ENCODE assay signal across 17 cellular contexts in genomic region chr2:173866858-173867620, GRCh38.
DNase-seq lines count a peak whose midpoint lies in the region; ATAC-seq, FAIRE-seq and TF ChIP-seq lines count a peak whose summit lies in the region.
"Had no signal": no experiment of that assay in that cellular context is flagged by ENCODE, and none has a peak within 500 bp of the region (broad histone marks: within the 10 kb centered on the region; RNA-seq: fewer than 3 reads in every experiment).

No MANE protein-coding gene starts in this region.

- peak; percentile 91 for FAIRE-seq in endometrium (lab: Jason Lieb, UNC)
- FAIRE-seq: HTR-8/SVneo had no signal

- intact Hi-C loops in CD14-positive monocyte (cut with micrococcal nuclease), result no loop called here

- no peaks in the 10 kb centered on the region for H3K36me3 Mint-ChIP-seq in stimulated activated effector memory CD8-positive, alpha-beta T cell treated with anti-CD3 and anti-CD28 coated beads, Interleukin-12 subunit alpha, Interleukin-12 subunit beta, amount 100 ng/mL, for 72 hours
- no peaks in the 10 kb centered on the region for H3K36me3 Mint-ChIP-seq in CD14-positive monocyte

- peak overlapping the region; percentile 7 for H3K27ac Mint-ChIP-seq in stimulated activated effector memory CD8-positive, alpha-beta T cell treated with anti-CD3 and anti-CD28 coated beads, Interleukin-12 subunit alpha, Interleukin-12 subunit beta, amount 100 ng/mL, for 72 hours
- H3K27ac Mint-ChIP-seq in CD14-positive monocyte, result no peak overlapping the region
- H3K27ac Mint-ChIP-seq: activated CD4-positive, alpha-beta T cell treated with anti-CD3 and anti-CD28 coated beads for 36 hours had no signal

- no peaks in the 10 kb centered on the region for H3K4me1 Mint-ChIP-seq in stimulated activated effector memory CD8-positive, alpha-beta T cell treated with anti-CD3 and anti-CD28 coated beads, Interleukin-12 subunit alpha, Interleukin-12 subunit beta, amount 100 ng/mL, for 72 hours
- peaks cover 8% of the 10 kb centered on the region for H3K4me1 Mint-ChIP-seq in CD14-positive monocyte
- H3K4me1 Mint-ChIP-seq: activated CD4-positive, alpha-beta T cell treated with anti-CD3 and anti-CD28 coated beads for 36 hours had no signal

- no peak for ATAC-seq in stimulated activated effector memory CD8-positive, alpha-beta T cell treated with anti-CD3 and anti-CD28 coated beads, Interleukin-12 subunit alpha, Interleukin-12 subunit beta, amount 100 ng/mL, for 72 hours
- no peak for ATAC-seq in GM18858 (IDR thresholded peaks at IDR 0.05; ENCODE audit: unreplicated experiment)
- ATAC-seq: activated CD4-positive, alpha-beta T cell treated with anti-CD3 and anti-CD28 coated beads for 36 hours; left lung had no signal

- no peak overlapping the region for H3K4me3 Mint-ChIP-seq in stimulated activated effector memory CD8-positive, alpha-beta T cell treated with anti-CD3 and anti-CD28 coated beads, Interleukin-12 subunit alpha, Interleukin-12 subunit beta, amount 100 ng/mL, for 72 hours
- H3K4me3 Mint-ChIP-seq in CD14-positive monocyte, result no peak overlapping the region
- H3K4me3 Mint-ChIP-seq: activated CD4-positive, alpha-beta T cell treated with anti-CD3 and anti-CD28 coated beads for 36 hours had no signal

- TF ChIP-seq CTCF in CD14-positive monocyte (IDR thresholded peaks at IDR 0.05), result no peak

- DNase-seq in NCI-H2196 (lab: John Stamatoyannopoulos, UW; ENCODE audit: unreplicated experiment), result peak; percentile 27
- no peak for DNase-seq in NCI-H2196 treated with DMSO at 0.1 percent for 48 hours (lab: John Stamatoyannopoulos, UW; ENCODE audit: unreplicated experiment)
- DNase-seq in NCI-H1694 treated with DMSO at 0.1 percent for 48 hours (lab: John Stamatoyannopoulos, UW), result peak; percentile 97
- DNase-seq in stimulated activated effector memory CD8-positive, alpha-beta T cell treated with anti-CD3 and anti-CD28 coated beads, Interleukin-12 subunit alpha, Interleukin-12 subunit beta, amount 100 ng/mL, for 72 hours (ENCODE audit: low spot score in 2 of 2), result no peak
- no peak for DNase-seq in HUDEP-2 (lab: John Stamatoyannopoulos, UW; ENCODE audit: unreplicated experiment in 76 of 76)
- DNase-seq in CD14-positive monocyte (ENCODE audit: low spot score), result no peak
- DNase-seq: activated CD4-positive, alpha-beta T cell treated with anti-CD3 and anti-CD28 coated beads for 36 hours; activated effector memory CD4-positive, alpha-beta T cell treated with anti-CD3 and anti-CD28 coated beads, Interleukin-2, amount 50 U/mL, for 16 hours; DMS79; foreskin melanocyte; left lung; NCI-H1436; NCI-H510A treated with DMSO at 0.1 percent for 48 hours; T1000 had no signal

- H3K9me3 Mint-ChIP-seq in stimulated activated effector memory CD8-positive, alpha-beta T cell treated with anti-CD3 and anti-CD28 coated beads, Interleukin-12 subunit alpha, Interleukin-12 subunit beta, amount 100 ng/mL, for 72 hours, result no peaks in the 10 kb centered on the region
- H3K9me3 Mint-ChIP-seq in CD14-positive monocyte, result peaks cover 0 to 3% (median 0%) of the 10 kb centered on the region in 7 donors

- H3K27me3 Mint-ChIP-seq in CD14-positive monocyte (ENCODE audit: low read depth in 3 of 3), result peaks cover 5 to 14% (median 7%) of the 10 kb centered on the region in 3 donors

Comparison
In these comparisons a context has a peak if more than half of its experiments do, and no peak if none do; other contexts are left out.
1. DNase-seq: peak in NCI-H2196 (single experiment) and NCI-H1694 treated with DMSO at 0.1 percent for 48 hours (single experiment); none in NCI-H2196 treated with DMSO at 0.1 percent for 48 hours (single experiment), stimulated activated effector memory CD8-positive, alpha-beta T cell treated with anti-CD3 and anti-CD28 coated beads, Interleukin-12 subunit alpha, Interleukin-12 subunit beta, amount 100 ng/mL, for 72 hours (0 of 2), HUDEP-2 (0 of 76) and CD14-positive monocyte (single experiment).